Comparison of ENCODE assay signal across 12 cellular contexts in genomic region chr2:28449126-28449488, GRCh38. TPM values are rescaled to one million over a fixed set of nuclear protein-coding genes. Genes with fewer than 3 reads are reported as not detected.
DNase-seq lines count a peak whose midpoint lies in the region; ATAC-seq lines count a peak whose summit lies in the region.
"Had no signal": no experiment of that assay in that cellular context is flagged by ENCODE, and none has a peak within 500 bp of the region (broad histone marks: within the 10 kb centered on the region; RNA-seq: fewer than 3 reads in every experiment).

No MANE protein-coding gene starts in this region.

- peaks cover 72% of the 10 kb centered on the region for H3K4me1 Mint-ChIP-seq in activated CD8-positive, alpha-beta memory T cell treated with anti-CD3 and anti-CD28 coated beads, Interleukin-2, amount 10 ng/mL, durations not matched to agents 7 days and 5 days
- H3K4me1 Mint-ChIP-seq in T-helper 17 cell = peaks cover 15% of the 10 kb centered on the region
- H3K4me1 Mint-ChIP-seq in stimulated activated memory B cell treated with anti-CD40 and anti-IgM and Interleukin-4, amounts not matched to agents 10 μg/mL and 1 μg/mL and 100 μg/mL, for 72 hours = peaks cover 26% of the 10 kb centered on the region

- no peak for ATAC-seq in activated CD8-positive, alpha-beta memory T cell treated with anti-CD3 and anti-CD28 coated beads, Interleukin-2, amount 10 ng/mL, durations not matched to agents 7 days and 5 days
- no peak for ATAC-seq in T-helper 17 cell
- ATAC-seq in stimulated activated memory B cell treated with anti-CD40 and anti-IgM and Interleukin-4, amounts not matched to agents 10 μg/mL and 1 μg/mL and 100 μg/mL, for 72 hours = no peak
- ATAC-seq: sciatic nerve had no signal

- intact Hi-C loops in posterior vena cava (cut with DNase I) = no loop called here

- H3K9me3 Mint-ChIP-seq in activated CD8-positive, alpha-beta memory T cell treated with anti-CD3 and anti-CD28 coated beads, Interleukin-2, amount 10 ng/mL, durations not matched to agents 7 days and 5 days (ENCODE audit: low read depth) = no peaks in the 10 kb centered on the region
- H3K9me3 Mint-ChIP-seq in stimulated activated memory B cell treated with anti-CD40 and anti-IgM and Interleukin-4, amounts not matched to agents 10 μg/mL and 1 μg/mL and 100 μg/mL, for 72 hours = no peaks in the 10 kb centered on the region

- H3K36me3 Mint-ChIP-seq in activated CD8-positive, alpha-beta memory T cell treated with anti-CD3 and anti-CD28 coated beads, Interleukin-2, amount 10 ng/mL, durations not matched to agents 7 days and 5 days = no peaks in the 10 kb centered on the region
- H3K36me3 Mint-ChIP-seq in T-helper 17 cell (ENCODE audit: low read depth) = no peaks in the 10 kb centered on the region
- H3K36me3 Mint-ChIP-seq in stimulated activated memory B cell treated with anti-CD40 and anti-IgM and Interleukin-4, amounts not matched to agents 10 μg/mL and 1 μg/mL and 100 μg/mL, for 72 hours = no peaks in the 10 kb centered on the region

- peak overlapping the region; percentile 87 for H3K27ac Mint-ChIP-seq in activated CD8-positive, alpha-beta memory T cell treated with anti-CD3 and anti-CD28 coated beads, Interleukin-2, amount 10 ng/mL, durations not matched to agents 7 days and 5 days
- H3K27ac Mint-ChIP-seq in T-helper 17 cell = peak overlapping the region; percentile 75
- peak overlapping the region; percentile 54 for H3K27ac Mint-ChIP-seq in stimulated activated memory B cell treated with anti-CD40 and anti-IgM and Interleukin-4, amounts not matched to agents 10 μg/mL and 1 μg/mL and 100 μg/mL, for 72 hours

- H3K27me3 Mint-ChIP-seq in activated CD8-positive, alpha-beta memory T cell treated with anti-CD3 and anti-CD28 coated beads, Interleukin-2, amount 10 ng/mL, durations not matched to agents 7 days and 5 days = no peaks in the 10 kb centered on the region
- H3K27me3 Mint-ChIP-seq in T-helper 17 cell = peaks cover 4% of the 10 kb centered on the region
- no peaks in the 10 kb centered on the region for H3K27me3 Mint-ChIP-seq in stimulated activated memory B cell treated with anti-CD40 and anti-IgM and Interleukin-4, amounts not matched to agents 10 μg/mL and 1 μg/mL and 100 μg/mL, for 72 hours

- H3K27ac ChIP-seq in epithelial cell of prostate (peak overlapping the region; percentile 80), substantia nigra (ENCODE audit: low read depth, low read length, poor library complexity, severe bottlenecking) (no peak overlapping the region)
- H3K27ac ChIP-seq: KMS-11 had no signal

- no peak for DNase-seq in activated CD8-positive, alpha-beta memory T cell treated with anti-CD3 and anti-CD28 coated beads, Interleukin-2, amount 10 ng/mL, durations not matched to agents 7 days and 5 days
- no peak for DNase-seq in activated CD8-positive, alpha-beta memory T cell treated with anti-CD3 and anti-CD28 coated beads, Interleukin-2, amount 50 U/mL, for 4 hours
- DNase-seq in T-helper 17 cell (no peak), epithelial cell of prostate (ENCODE audit: low read depth, low spot score) (no peak), substantia nigra (lab: John Stamatoyannopoulos, UW) (no peak), DMS53 treated with DMSO at 0.1 percent for 48 hours (lab: John Stamatoyannopoulos, UW; ENCODE audit: unreplicated experiment) (no peak), posterior vena cava (ENCODE audit: low spot score) (no peak)
- DNase-seq: NCI-H1417, SIG-M5 had no signal

- H3K4me3 Mint-ChIP-seq in activated CD8-positive, alpha-beta memory T cell treated with anti-CD3 and anti-CD28 coated beads, Interleukin-2, amount 10 ng/mL, durations not matched to agents 7 days and 5 days = no peak overlapping the region
- H3K4me3 Mint-ChIP-seq in T-helper 17 cell = no peak overlapping the region
- no peak overlapping the region for H3K4me3 Mint-ChIP-seq in stimulated activated memory B cell treated with anti-CD40 and anti-IgM and Interleukin-4, amounts not matched to agents 10 μg/mL and 1 μg/mL and 100 μg/mL, for 72 hours

- H3K9me3 ChIP-seq in T-helper 17 cell (ENCODE audit: control insufficient read depth, low read length, poor library complexity, severe bottlenecking) = no peaks in the 10 kb centered on the region

- CTCF ChIA-PET in activated CD8-positive, alpha-beta memory T cell treated with anti-CD3 and anti-CD28 coated beads, Interleukin-2, amount 10 ng/mL, durations not matched to agents 7 days and 5 days (lab: Charles Lee) = interaction anchor here (0.8 to 1.5 kb wide), 7 partner anchors 17 to 766 kb away, joined by 3 to 8 read pairs (median 3); no protein-coding TSS in a partner anchor

RNA-seq across cellular contexts. Expression of gene PLB1, which starts 46.8 kb away (rescaled TPM):
- total RNA-seq in activated CD8-positive, alpha-beta memory T cell treated with anti-CD3 and anti-CD28 coated beads, Interleukin-2, amount 10 ng/mL, durations not matched to agents 7 days and 5 days = 1 to 10 TPM in 1 of 2 experiments, under 1 TPM in 1; 0.67 to 1.2 TPM
- total RNA-seq in T-helper 17 cell (1 to 10 TPM; 2.2 to 2.7 TPM), posterior vena cava (1 to 10 TPM; 3.2 to 9.5 TPM)

RNA-seq across cellular contexts. Expression of gene FOSL2, which starts 56.4 kb away (rescaled TPM):
- 10 to 100 TPM; 56.2 to 75.7 TPM for total RNA-seq in activated CD8-positive, alpha-beta memory T cell treated with anti-CD3 and anti-CD28 coated beads, Interleukin-2, amount 10 ng/mL, durations not matched to agents 7 days and 5 days
- total RNA-seq in T-helper 17 cell (100 to 1,000 TPM; 114 to 153 TPM), posterior vena cava (100 to 1,000 TPM; 105 to 141 TPM)
